ENCODE assay signal across 8 cellular contexts in the genomic region with DNA sequence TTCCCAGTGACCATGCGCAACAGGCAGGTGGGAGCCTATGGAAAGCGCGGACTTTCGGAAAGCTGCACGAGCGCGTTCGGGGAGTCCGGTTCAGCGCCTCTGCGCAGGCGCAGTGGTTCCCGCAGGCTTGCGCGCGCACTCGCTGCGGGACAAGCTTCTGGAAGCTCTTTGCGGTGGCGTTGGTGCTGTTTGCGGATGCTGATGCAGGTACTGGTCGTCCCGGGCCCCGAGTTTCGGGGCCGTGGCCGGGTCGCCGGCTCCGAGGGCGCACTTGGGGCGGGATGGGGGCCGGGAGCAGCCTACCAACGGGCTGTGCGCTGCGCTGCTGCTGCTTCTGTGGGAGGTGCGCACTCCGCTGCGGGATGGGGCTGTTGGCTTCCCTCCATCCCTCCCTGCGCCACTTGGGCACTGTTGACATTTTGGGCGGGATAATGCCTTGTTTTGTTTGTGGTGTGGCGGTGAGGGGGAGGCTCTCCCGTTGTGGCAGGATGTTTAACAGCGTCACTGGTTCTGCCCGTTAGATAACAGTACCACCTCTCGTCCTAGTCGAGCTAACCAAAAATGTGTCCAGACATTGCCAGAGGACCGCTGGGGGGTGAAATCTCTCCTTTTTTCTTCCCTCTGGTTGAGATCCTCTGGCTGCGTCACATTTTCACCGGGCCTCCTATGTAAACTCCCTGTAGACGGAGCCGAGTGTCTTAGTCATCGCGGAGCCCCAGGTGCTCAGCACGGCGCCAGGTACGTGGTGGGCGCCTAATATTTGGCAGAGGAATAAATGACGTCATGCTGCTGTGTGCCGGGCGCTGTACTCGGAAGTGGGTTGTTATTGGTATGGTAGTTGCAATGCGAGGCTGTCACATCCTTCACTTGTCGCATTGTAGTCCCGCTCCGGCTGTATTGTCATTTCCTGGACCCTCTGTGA. TPM values are rescaled to one million over a fixed set of nuclear protein-coding genes. Genes with fewer than 3 reads are reported as not detected.
DNase-seq lines count a peak whose midpoint lies in the region; ATAC-seq, FAIRE-seq and TF ChIP-seq lines count a peak whose summit lies in the region.

A gene (plus strand): TSS at position 124 of the 922 bp plus-strand sequence. CDS start 2,217 bp downstream, outside the sequence.

- peaks cover 16 to 17% of the 10 kb centered on the region in 2 donors for H3K36me3 ChIP-seq in stomach smooth muscle (ENCODE audit: control insufficient read depth in 2 of 2, insufficient read depth in 2 of 2, low read length in 2 of 2)
- no peaks in the 10 kb centered on the region for H3K36me3 ChIP-seq in MG63

- no peaks in the 10 kb centered on the region for H3K9me3 ChIP-seq in stomach smooth muscle (ENCODE audit: control insufficient read depth in 2 of 2, low read length in 2 of 2)
- no peaks in the 10 kb centered on the region for H3K9me3 ChIP-seq in MG63

- intact Hi-C loops in Right ventricle myocardium inferior (cut with DNase I): loop anchor here (2.0 kb wide), 1 partner anchor 39 kb away; no protein-coding TSS in a partner anchor

- H3K4me3 ChIP-seq in stomach smooth muscle (ENCODE audit: low read length in 2 of 2): peak within 1 kb of the TSS; percentile 78 to 96
- no peak within 1 kb of the TSS for H3K4me3 ChIP-seq in MG63

- peak; percentile 48 for FAIRE-seq in G401.6 (lab: Jason Lieb, UNC)

- H3K27ac ChIP-seq in stomach smooth muscle (ENCODE audit: low read length): peak within 1 kb of the TSS; percentile 49

- peaks cover 5% of the 10 kb centered on the region for H3K4me1 ChIP-seq in stomach smooth muscle (ENCODE audit: control insufficient read depth, insufficient read depth, low read length)

- peaks cover 23% of the 10 kb centered on the region for H3K4me1 Mint-ChIP-seq in activated naive CD8-positive, alpha-beta T cell treated with anti-CD3 and anti-CD28 coated beads, Interleukin-2, amount 50 U/mL, for 24 hours

- H3K27me3 ChIP-seq in stomach smooth muscle (ENCODE audit: control insufficient read depth in 1 of 2, insufficient read depth in 2 of 2, low read length in 2 of 2) (no peaks in the 10 kb centered on the region), MG63 (no peaks in the 10 kb centered on the region)

- DNase-seq in KBM-7: peak; percentile 3
- peak; percentile 71 for DNase-seq in activated naive CD8-positive, alpha-beta T cell treated with anti-CD3 and anti-CD28 coated beads, Interleukin-2, amount 50 U/mL, for 24 hours
- DNase-seq in Right ventricle myocardium inferior (ENCODE audit: missing footprints): peak; percentile 84
- DNase-seq in nucleus accumbens (lab: John Stamatoyannopoulos, UW): peak in 55 of 56 donors; percentile 36 to 92 (median 80)
- no peak for DNase-seq in MG63

- in situ Hi-C loops in KBM-7 (cut with MboI; ENCODE audit: low pct_unique_long_range_greater_than_20kb, low sequenced_read_pairs): no loop called here

- peaks cover 5% of the 10 kb centered on the region for H3K9me3 Mint-ChIP-seq in activated naive CD8-positive, alpha-beta T cell treated with anti-CD3 and anti-CD28 coated beads, Interleukin-2, amount 50 U/mL, for 24 hours

- H3K4me3 Mint-ChIP-seq in activated naive CD8-positive, alpha-beta T cell treated with anti-CD3 and anti-CD28 coated beads, Interleukin-2, amount 50 U/mL, for 24 hours: peak within 1 kb of the TSS; percentile 79

- peaks cover 12% of the 10 kb centered on the region for H3K36me3 Mint-ChIP-seq in activated naive CD8-positive, alpha-beta T cell treated with anti-CD3 and anti-CD28 coated beads, Interleukin-2, amount 50 U/mL, for 24 hours (ENCODE audit: low read depth)

- peaks cover 17% of the 10 kb centered on the region for H3K27me3 Mint-ChIP-seq in activated naive CD8-positive, alpha-beta T cell treated with anti-CD3 and anti-CD28 coated beads, Interleukin-2, amount 50 U/mL, for 24 hours

- peak within 1 kb of the TSS; percentile 43 for H3K27ac Mint-ChIP-seq in activated naive CD8-positive, alpha-beta T cell treated with anti-CD3 and anti-CD28 coated beads, Interleukin-2, amount 50 U/mL, for 24 hours

- ATAC-seq in SK-N-SH treated with all-trans-retinoic acid at 6 μM for 48 hours (peak; percentile 95), Right ventricle myocardium inferior (peak; percentile 91)
- peak; percentile 67 for ATAC-seq in activated naive CD8-positive, alpha-beta T cell treated with anti-CD3 and anti-CD28 coated beads, Interleukin-2, amount 50 U/mL, for 24 hours

- peak within 1 kb of the TSS; percentile 94 for H3K9ac ChIP-seq in stomach smooth muscle (ENCODE audit: low read length in 2 of 2)

TF ChIP-seq in SK-N-SH treated with all-trans-retinoic acid at 6 μM for 48 hours, 23 proteins besides CTCF, POLR2A, EP300 and RAD21:
- TF ChIP-seq CSDC2 (CRISPR knock-in tag; IDR thresholded peaks at IDR 0.05): no peak
- TF ChIP-seq, protein P1, sequence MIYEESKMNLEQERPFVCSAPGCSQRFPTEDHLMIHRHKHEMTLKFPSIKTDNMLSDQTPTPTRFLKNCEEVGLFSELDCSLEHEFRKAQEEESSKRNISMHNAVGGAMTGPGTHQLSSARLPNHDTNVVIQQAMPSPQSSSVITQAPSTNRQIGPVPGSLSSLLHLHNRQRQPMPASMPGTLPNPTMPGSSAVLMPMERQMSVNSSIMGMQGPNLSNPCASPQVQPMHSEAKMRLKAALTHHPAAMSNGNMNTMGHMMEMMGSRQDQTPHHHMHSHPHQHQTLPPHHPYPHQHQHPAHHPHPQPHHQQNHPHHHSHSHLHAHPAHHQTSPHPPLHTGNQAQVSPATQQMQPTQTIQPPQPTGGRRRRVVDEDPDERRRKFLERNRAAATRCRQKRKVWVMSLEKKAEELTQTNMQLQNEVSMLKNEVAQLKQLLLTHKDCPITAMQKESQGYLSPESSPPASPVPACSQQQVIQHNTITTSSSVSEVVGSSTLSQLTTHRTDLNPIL (CRISPR knock-in tag; IDR thresholded peaks at IDR 0.05; ENCODE audit: low read depth): no peak
- no peak for TF ChIP-seq TCF4 (CRISPR knock-in tag; IDR thresholded peaks at IDR 0.05; ENCODE audit: borderline replicate concordance)
- TF ChIP-seq, protein P2, sequence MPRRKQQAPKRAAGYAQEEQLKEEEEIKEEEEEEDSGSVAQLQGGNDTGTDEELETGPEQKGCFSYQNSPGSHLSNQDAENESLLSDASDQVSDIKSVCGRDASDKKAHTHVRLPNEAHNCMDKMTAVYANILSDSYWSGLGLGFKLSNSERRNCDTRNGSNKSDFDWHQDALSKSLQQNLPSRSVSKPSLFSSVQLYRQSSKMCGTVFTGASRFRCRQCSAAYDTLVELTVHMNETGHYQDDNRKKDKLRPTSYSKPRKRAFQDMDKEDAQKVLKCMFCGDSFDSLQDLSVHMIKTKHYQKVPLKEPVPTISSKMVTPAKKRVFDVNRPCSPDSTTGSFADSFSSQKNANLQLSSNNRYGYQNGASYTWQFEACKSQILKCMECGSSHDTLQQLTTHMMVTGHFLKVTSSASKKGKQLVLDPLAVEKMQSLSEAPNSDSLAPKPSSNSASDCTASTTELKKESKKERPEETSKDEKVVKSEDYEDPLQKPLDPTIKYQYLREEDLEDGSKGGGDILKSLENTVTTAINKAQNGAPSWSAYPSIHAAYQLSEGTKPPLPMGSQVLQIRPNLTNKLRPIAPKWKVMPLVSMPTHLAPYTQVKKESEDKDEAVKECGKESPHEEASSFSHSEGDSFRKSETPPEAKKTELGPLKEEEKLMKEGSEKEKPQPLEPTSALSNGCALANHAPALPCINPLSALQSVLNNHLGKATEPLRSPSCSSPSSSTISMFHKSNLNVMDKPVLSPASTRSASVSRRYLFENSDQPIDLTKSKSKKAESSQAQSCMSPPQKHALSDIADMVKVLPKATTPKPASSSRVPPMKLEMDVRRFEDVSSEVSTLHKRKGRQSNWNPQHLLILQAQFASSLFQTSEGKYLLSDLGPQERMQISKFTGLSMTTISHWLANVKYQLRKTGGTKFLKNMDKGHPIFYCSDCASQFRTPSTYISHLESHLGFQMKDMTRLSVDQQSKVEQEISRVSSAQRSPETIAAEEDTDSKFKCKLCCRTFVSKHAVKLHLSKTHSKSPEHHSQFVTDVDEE (CRISPR knock-in tag; IDR thresholded peaks at IDR 0.05): no peak
- TF ChIP-seq ZFP30 (CRISPR knock-in tag; IDR thresholded peaks at IDR 0.05): no peak
TF ChIP-seq in SK-N-SH treated with all-trans-retinoic acid at 6 μM for 48 hours: peak in this region for 0.

RNA-seq across cellular contexts. Expression of the gene that starts here (rescaled TPM):
- 4.2 TPM for total RNA-seq in Right ventricle myocardium inferior
- total RNA-seq in MG63 (2014; rRNA removed; shearing (Covaris generic); ENCODE audit: low replicate concordance): not detected in 2 replicates
